ENCODE assay signal across 16 cellular contexts in the genomic region with DNA sequence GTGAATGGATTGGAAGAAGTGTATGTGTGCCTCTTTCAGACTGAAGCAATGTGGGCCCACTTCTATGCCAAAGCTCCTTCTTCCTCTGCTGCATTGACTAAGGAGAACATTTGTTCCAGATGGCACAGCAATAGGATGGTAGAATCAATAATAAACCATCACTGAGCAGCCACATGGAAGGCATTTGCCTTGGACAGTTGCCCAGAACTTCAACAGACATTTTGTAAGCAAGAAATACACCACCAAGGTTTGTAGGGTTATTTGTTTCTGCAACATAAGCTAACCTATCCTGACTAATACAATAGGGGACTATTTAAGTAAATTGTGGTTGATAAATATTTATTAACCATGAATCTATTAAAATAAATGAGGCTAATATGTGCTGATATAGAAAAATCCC.
"Had no signal": no experiment of that assay in that cellular context is flagged by ENCODE, and none has a peak within 500 bp of the region (broad histone marks: within the 10 kb centered on the region; RNA-seq: fewer than 3 reads in every experiment).

No MANE protein-coding gene starts in this region.

- ATAC-seq: activated CD8-positive, alpha-beta T cell treated with anti-CD3 and anti-CD28 coated beads, Interleukin-2, amount 10 ng/mL, durations not matched to agents 7 days and 5 days; activated naive CD4-positive, alpha-beta T cell treated with anti-CD3 and anti-CD28 coated beads, Interleukin-2, amount 50 U/mL, for 72 hours; gastroesophageal sphincter; WTC11 had no signal

- H3K4me1 Mint-ChIP-seq: neural crest cell had no signal

- H3K27ac Mint-ChIP-seq: activated CD8-positive, alpha-beta T cell treated with anti-CD3 and anti-CD28 coated beads, Interleukin-2, amount 10 ng/mL, durations not matched to agents 7 days and 5 days; activated naive CD4-positive, alpha-beta T cell treated with anti-CD3 and anti-CD28 coated beads, Interleukin-2, amount 50 U/mL, for 72 hours; WTC11 had no signal

- H3K36me3 Mint-ChIP-seq: WTC11 had no signal

- DNase-seq: activated CD4-positive, alpha-beta T cell treated with anti-CD3 and anti-CD28 coated beads for 48 hours; activated CD8-positive, alpha-beta memory T cell treated with anti-CD3 and anti-CD28 coated beads, Interleukin-2, amount 50 U/mL, for 4 hours; activated CD8-positive, alpha-beta T cell treated with anti-CD3 and anti-CD28 coated beads, Interleukin-2, amount 10 ng/mL, durations not matched to agents 7 days and 5 days; activated gamma-delta T cell; activated T-cell treated with anti-CD3 and anti-CD28 coated beads, Interleukin-2, amount 50 U/mL, for 48 hours; amniotic stem cell; colonic mucosa; midbrain; sigmoid colon; stimulated activated CD4-positive, alpha-beta T cell treated with anti-CD3 and anti-CD28 coated beads, Interleukin-1b, Interleukin-23, amount 100 ng/mL, for 48 hours; stomach; testis had no signal

- H3K4me3 Mint-ChIP-seq: activated CD8-positive, alpha-beta T cell treated with anti-CD3 and anti-CD28 coated beads, Interleukin-2, amount 10 ng/mL, durations not matched to agents 7 days and 5 days; neural crest cell; WTC11 had no signal

- H3K9me3 Mint-ChIP-seq: neural crest cell had no signal
